In the genomic region with DNA sequence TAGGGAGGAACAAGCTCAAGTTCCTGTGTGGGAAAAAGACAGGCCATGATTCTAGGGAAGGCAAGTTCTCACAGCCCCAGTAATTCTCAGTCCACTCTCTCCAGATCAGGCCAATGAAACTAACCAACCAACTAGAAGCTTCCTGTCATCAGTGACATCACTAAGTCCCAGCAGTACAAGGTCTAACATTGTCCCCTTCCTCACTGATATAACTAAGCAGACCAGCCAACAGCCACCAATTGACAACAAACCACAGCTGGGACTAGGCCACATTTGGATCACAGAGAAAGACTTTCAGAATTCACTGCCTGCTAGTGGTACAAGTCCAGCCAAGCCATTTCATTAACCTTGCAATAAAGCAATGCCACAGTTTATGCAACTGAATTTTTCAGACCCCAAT, we compare ENCODE assay signal across 17 cellular contexts.
DNase-seq lines count a peak whose midpoint lies in the region; ATAC-seq and TF ChIP-seq lines count a peak whose summit lies in the region.
"Had no signal": no experiment of that assay in that cellular context is flagged by ENCODE, and none has a peak within 500 bp of the region (broad histone marks: within the 10 kb centered on the region; RNA-seq: fewer than 3 reads in every experiment).

No MANE protein-coding gene starts in this region.

- H3K4me3 ChIP-seq in CD4-positive, alpha-beta memory T cell (ENCODE audit: low read length in 2 of 2), result no peak overlapping the region
- H3K4me3 ChIP-seq in WERI-Rb-1 (ENCODE audit: low read depth, low read length), result no peak overlapping the region
- H3K4me3 ChIP-seq: sigmoid colon had no signal

- H3K27me3 Mint-ChIP-seq in CD4-positive, alpha-beta memory T cell, result no peaks in the 10 kb centered on the region
- no peaks in the 10 kb centered on the region for H3K27me3 Mint-ChIP-seq in activated T-helper 17 cell treated with anti-CD3 and anti-CD28 coated beads, Interleukin-2, amount 50 U/mL, for 72 hours

- peak; percentile 24 for ATAC-seq in activated T-helper 17 cell treated with anti-CD3 and anti-CD28 coated beads, Interleukin-2, amount 50 U/mL, for 72 hours (replicated peaks)
- ATAC-seq in GM19397 (IDR thresholded peaks at IDR 0.05; ENCODE audit: unreplicated experiment), result no peak
- no peak for ATAC-seq in GM19324 (IDR thresholded peaks at IDR 0.05; ENCODE audit: low FRiP score, unreplicated experiment)

- peak overlapping the region in 6 of 8 donors; percentile 16 to 78 (median 38) for H3K4me3 Mint-ChIP-seq in CD4-positive, alpha-beta memory T cell
- H3K4me3 Mint-ChIP-seq in activated T-helper 17 cell treated with anti-CD3 and anti-CD28 coated beads, Interleukin-2, amount 50 U/mL, for 72 hours, result peak overlapping the region; percentile 5

- H3K27ac Mint-ChIP-seq in CD4-positive, alpha-beta memory T cell, result peak overlapping the region; percentile 3 to 86 (median 53)
- H3K27ac Mint-ChIP-seq in activated T-helper 17 cell treated with anti-CD3 and anti-CD28 coated beads, Interleukin-2, amount 50 U/mL, for 72 hours, result peak overlapping the region; percentile 44

- peaks cover 58 to 67% of the 10 kb centered on the region in 2 donors for H3K36me3 Mint-ChIP-seq in CD4-positive, alpha-beta memory T cell
- H3K36me3 Mint-ChIP-seq in activated T-helper 17 cell treated with anti-CD3 and anti-CD28 coated beads, Interleukin-2, amount 50 U/mL, for 72 hours (ENCODE audit: low read depth), result peaks cover 91% of the 10 kb centered on the region

- H3K36me3 ChIP-seq in CD4-positive, alpha-beta memory T cell (ENCODE audit: insufficient read depth, low read length), result peaks cover 26% of the 10 kb centered on the region
- H3K36me3 ChIP-seq in WERI-Rb-1, result peaks cover 47% of the 10 kb centered on the region

- H3K9me3 Mint-ChIP-seq in CD4-positive, alpha-beta memory T cell, result peaks cover 0 to 4% (median 0%) of the 10 kb centered on the region in 8 donors
- no peaks in the 10 kb centered on the region for H3K9me3 Mint-ChIP-seq in activated T-helper 17 cell treated with anti-CD3 and anti-CD28 coated beads, Interleukin-2, amount 50 U/mL, for 72 hours

- intact Hi-C loops in CD4-positive, alpha-beta memory T cell (cut with micrococcal nuclease), result no loop called here

- peaks cover 27 to 32% (median 29%) of the 10 kb centered on the region in 4 donors for H3K4me1 Mint-ChIP-seq in CD4-positive, alpha-beta memory T cell
- H3K4me1 Mint-ChIP-seq in activated T-helper 17 cell treated with anti-CD3 and anti-CD28 coated beads, Interleukin-2, amount 50 U/mL, for 72 hours, result peaks cover 23% of the 10 kb centered on the region

- peak; percentile 64 for DNase-seq in Ammon's horn (ENCODE audit: low spot score)
- no peak for DNase-seq in CD4-positive, alpha-beta memory T cell
- peak; percentile 46 for DNase-seq in myocyte (ENCODE audit: low read depth)
- DNase-seq in NCI-H1048 (lab: John Stamatoyannopoulos, UW), result no peak
- no peak for DNase-seq in WERI-Rb-1
- DNase-seq: activated effector memory CD4-positive, alpha-beta T cell treated with Interleukin-2 at 50 U/mL for 16 hours; effector memory CD4-positive, alpha-beta T cell; NCI-H1436 treated with DMSO at 0.1 percent for 48 hours; OCI-M1; Right ventricle myocardium superior; sigmoid colon; stimulated activated naive CD4-positive, alpha-beta T cell treated with Interleukin-2 at 50 U/mL for 16 hours; trophoblast cell had no signal

- POLR2A ChIA-PET in CD4-positive, alpha-beta memory T cell (lab: Charles Lee; ENCODE audit: partially characterized antibody), result interaction anchor here (0.8 kb wide), 1 partner anchor 9 kb away, joined by 3 read pairs; no protein-coding TSS in a partner anchor

- H3K27ac ChIP-seq in CD4-positive, alpha-beta memory T cell (ENCODE audit: low read depth, low read length), result no peak overlapping the region
- no peak overlapping the region for H3K27ac ChIP-seq in WERI-Rb-1
- H3K27ac ChIP-seq: sigmoid colon, VCaP had no signal

- TF ChIP-seq CTCF in WERI-Rb-1 (IDR thresholded peaks at IDR 0.05; ENCODE audit: low read depth, low read length), result no peak

- H3K9me3 ChIP-seq in CD4-positive, alpha-beta memory T cell (ENCODE audit: control insufficient read depth in 1 of 2, low read length in 2 of 2), result no peaks in the 10 kb centered on the region
- H3K9me3 ChIP-seq in WERI-Rb-1 (ENCODE audit: severe bottlenecking), result peaks cover 3% of the 10 kb centered on the region
- H3K9me3 ChIP-seq: sigmoid colon had no signal

- H3K27me3 ChIP-seq in CD4-positive, alpha-beta memory T cell (ENCODE audit: insufficient read depth, low read length), result no peaks in the 10 kb centered on the region
- no peaks in the 10 kb centered on the region for H3K27me3 ChIP-seq in WERI-Rb-1 (ENCODE audit: insufficient read depth, low read depth, severe bottlenecking)
- H3K27me3 ChIP-seq: sigmoid colon had no signal

- peaks cover 26% of the 10 kb centered on the region for H3K4me1 ChIP-seq in CD4-positive, alpha-beta memory T cell (ENCODE audit: insufficient read depth, low read length)
- H3K4me1 ChIP-seq: sigmoid colon had no signal

- CTCF ChIA-PET in CD4-positive, alpha-beta memory T cell (lab: Charles Lee; ENCODE audit: partially characterized antibody), result no interaction called here

Comparison
In these comparisons a context has a peak if more than half of its experiments do, and no peak if none do; other contexts are left out.
1. DNase-seq: peak in Ammon's horn (single experiment) and myocyte (single experiment); none in CD4-positive, alpha-beta memory T cell (0 of 5), NCI-H1048 (single experiment) and WERI-Rb-1 (single experiment).